ENCODE assay signal across 34 cellular contexts in the genomic region with DNA sequence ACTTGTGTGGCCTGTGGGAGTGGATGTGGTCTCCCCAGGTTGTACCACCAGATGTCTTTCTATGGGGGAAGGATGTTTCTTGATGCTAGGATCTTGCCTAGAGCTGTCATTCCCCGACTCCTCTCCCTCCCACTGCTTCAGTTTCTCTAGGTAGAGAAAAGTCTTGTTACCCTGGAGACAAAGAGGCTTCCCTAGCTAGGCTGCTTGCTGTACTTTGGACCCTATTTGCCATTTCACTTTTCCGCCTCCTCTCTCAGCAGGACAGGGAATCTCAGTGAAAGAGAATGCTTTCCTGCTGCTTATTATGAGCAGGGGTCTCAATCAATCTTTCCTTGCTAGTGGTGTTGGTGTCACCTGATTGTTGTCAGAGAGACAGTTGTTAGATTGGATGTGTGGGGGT.
DNase-seq lines count a peak whose midpoint lies in the region; ATAC-seq, FAIRE-seq and TF ChIP-seq lines count a peak whose summit lies in the region.
"Had no signal": no experiment of that assay in that cellular context is flagged by ENCODE, and none has a peak within 500 bp of the region (broad histone marks: within the 10 kb centered on the region; RNA-seq: fewer than 3 reads in every experiment).

No MANE protein-coding gene starts in this region.

- H3K4me1 Mint-ChIP-seq in H9 = peaks cover 40 to 47% of the 10 kb centered on the region in 2 experiments
- H3K4me1 Mint-ChIP-seq: memory B cell; naive B cell; stimulated activated memory B cell treated with anti-CD40 and anti-IgM and Interleukin-4, amounts not matched to agents 10 μg/mL and 1 μg/mL and 100 μg/mL, for 72 hours had no signal

- no peaks in the 10 kb centered on the region for H3K23me2 ChIP-seq in H9 (ENCODE audit: insufficient read length, low read depth, low read length, poor library complexity, severe bottlenecking)

- H2BK12ac ChIP-seq in H9 (ENCODE audit: insufficient read length, low read depth, low read length) = no peak overlapping the region

- FAIRE-seq in H54 (lab: Jason Lieb, UNC) = no peak
- FAIRE-seq: colon, G401.6, pancreas, TTC549 had no signal

- H3K9me3 ChIP-seq in H9 (ENCODE audit: control insufficient read depth, low read depth, low read length) = no peaks in the 10 kb centered on the region
- no peaks in the 10 kb centered on the region for H3K9me3 ChIP-seq in neuron (ENCODE audit: low read length)
- H3K9me3 ChIP-seq: pancreas, upper lobe of left lung had no signal

- no peaks in the 10 kb centered on the region for H3K36me3 ChIP-seq in neuron (ENCODE audit: insufficient read depth, low read length)
- H3K36me3 ChIP-seq: pancreas, SJSA1, upper lobe of left lung had no signal

- ATAC-seq in HG02588 (IDR thresholded peaks at IDR 0.05; ENCODE audit: unreplicated experiment) = no peak
- ATAC-seq: activated CD4-positive, CD25-positive, alpha-beta regulatory T cell treated with anti-CD3 and anti-CD28 coated beads, Interleukin-2, amount 50 U/mL, for 24 hours; activated CD8-positive, alpha-beta T cell treated with anti-CD3 and anti-CD28 coated beads for 36 hours; esophagus mucosa; right cardiac atrium; stimulated activated memory B cell treated with anti-CD40 and anti-IgM and Interleukin-4, amounts not matched to agents 10 μg/mL and 1 μg/mL and 100 μg/mL, for 72 hours had no signal

- no peak overlapping the region for H4K5ac ChIP-seq in H9 (ENCODE audit: insufficient read length, low read depth, low read length)

- no peak overlapping the region for H3K56ac ChIP-seq in H9 (ENCODE audit: insufficient read length, low read depth, low read length)

- no peak overlapping the region for H3K4me3 Mint-ChIP-seq in H9
- H3K4me3 Mint-ChIP-seq: activated CD8-positive, alpha-beta T cell treated with anti-CD3 and anti-CD28 coated beads for 36 hours; activated naive CD8-positive, alpha-beta T cell; memory B cell; naive B cell; stimulated activated memory B cell treated with anti-CD40 and anti-IgM and Interleukin-4, amounts not matched to agents 10 μg/mL and 1 μg/mL and 100 μg/mL, for 72 hours; T-helper 1 cell treated with Interleukin-12 subunit alpha and Interleukin-12 subunit beta and Interleukin-4 antibody, amounts not matched to agents 30 μg/mL and 1 μg/mL, for 36 hours had no signal

- no peaks in the 10 kb centered on the region for H3K27me3 Mint-ChIP-seq in H9 (ENCODE audit: low read depth)
- H3K27me3 Mint-ChIP-seq: activated CD8-positive, alpha-beta T cell treated with anti-CD3 and anti-CD28 coated beads for 36 hours; activated naive CD8-positive, alpha-beta T cell; memory B cell; naive B cell; stimulated activated memory B cell treated with anti-CD40 and anti-IgM and Interleukin-4, amounts not matched to agents 10 μg/mL and 1 μg/mL and 100 μg/mL, for 72 hours had no signal

- H2AFZ ChIP-seq in H9 (ENCODE audit: low read length) = no peak overlapping the region
- no peak overlapping the region for H2AFZ ChIP-seq in neuron (ENCODE audit: low read depth, low read length)

- H4K8ac ChIP-seq in H9 (replicated peaks; ENCODE audit: insufficient read length, low read depth, low read length) = no peak overlapping the region

- no peak overlapping the region for H3K14ac ChIP-seq in H9 (ENCODE audit: insufficient read depth, low read length)

- no peak overlapping the region for H2BK20ac ChIP-seq in H9 (ENCODE audit: low read depth, low read length, poor library complexity, severe bottlenecking)

- H2BK120ac ChIP-seq in H9 (ENCODE audit: low read depth, low read length, poor library complexity, severe bottlenecking) = no peak overlapping the region

- no peak overlapping the region for H2AK5ac ChIP-seq in H9 (ENCODE audit: insufficient read length, low read length)

- H3T11ph ChIP-seq in H9 (ENCODE audit: low read length) = no peak overlapping the region

- H3K9ac ChIP-seq in H9 (ENCODE audit: extremely low read depth, insufficient read length, low read length) = no peak overlapping the region

- whole genome bisulfite sequencing in H9 (ENCODE audit: extremely low coverage, insufficient read length, low lambda C conversion rate) = no CpG with 5 or more reads among the region's 2 CpGs

- no peak overlapping the region for H4K91ac ChIP-seq in H9 (ENCODE audit: insufficient read length, low read depth, low read length)

- H3K18ac ChIP-seq in H9 (ENCODE audit: insufficient read length, low read depth, low read length) = no peak overlapping the region

- peak overlapping the region; percentile 12 for H3K4me3 ChIP-seq in neuron (ENCODE audit: low read length)
- H3K4me3 ChIP-seq: pancreas, SJSA1, upper lobe of left lung had no signal

- peak overlapping the region; percentile 60 to 90 (median 61); a peak in 4 of 7 replicates for H3K27ac Mint-ChIP-seq in H9
- H3K27ac Mint-ChIP-seq: activated CD8-positive, alpha-beta T cell treated with anti-CD3 and anti-CD28 coated beads for 36 hours; activated naive CD8-positive, alpha-beta T cell; activated T-helper 2 cell treated with anti-CD3 and anti-CD28 coated beads, Interferon-gamma antibody, Interleukin-2, Interleukin-4, amounts not matched to agents 10 μg/mL and 5 μg/mL and 100 μg/mL, durations not matched to agents 14 hours and 24 hours and 36 hours; memory B cell; naive B cell; stimulated activated memory B cell treated with anti-CD40 and anti-IgM and Interleukin-4, amounts not matched to agents 10 μg/mL and 1 μg/mL and 100 μg/mL, for 72 hours; T-helper 1 cell treated with Interleukin-12 subunit alpha and Interleukin-12 subunit beta and Interleukin-4 antibody, amounts not matched to agents 30 μg/mL and 1 μg/mL, for 36 hours had no signal

- no peak overlapping the region for H3K4ac ChIP-seq in H9 (ENCODE audit: low read depth, low read length)

- H3K27me3 ChIP-seq in H9 (ENCODE audit: insufficient read depth, low read length) = no peaks in the 10 kb centered on the region
- H3K27me3 ChIP-seq in neuron (ENCODE audit: insufficient read depth, low read length) = no peaks in the 10 kb centered on the region
- H3K27me3 ChIP-seq: pancreas, SJSA1, upper lobe of left lung had no signal

- H3K4me1 ChIP-seq in H9 (ENCODE audit: insufficient read depth, low read length) (no peaks in the 10 kb centered on the region), neuron (ENCODE audit: insufficient read depth, low read length) (peaks cover 18% of the 10 kb centered on the region)
- H3K4me1 ChIP-seq: pancreas, SJSA1, upper lobe of left lung had no signal

- no peak overlapping the region for H2BK15ac ChIP-seq in H9 (ENCODE audit: low read depth, low read length)

- TF ChIP-seq CTCF in H9 (conservative IDR thresholded peaks at IDR 0.05) = no peak

- peaks cover 0 to 12% of the 10 kb centered on the region in 2 experiments; a peak in 2 of 5 replicates for H3K9me3 Mint-ChIP-seq in H9

- DNase-seq in H9 (no peak), NCI-H69 (lab: John Stamatoyannopoulos, UW) (peak; percentile 18), iPS-NIHi7 (ENCODE audit: extremely low spot score) (peak; percentile 12), GM03348 (ENCODE audit: low spot score) (no peak), COLO668 (lab: John Stamatoyannopoulos, UW; ENCODE audit: unreplicated experiment) (no peak), H54 (ENCODE audit: insufficient read length, low spot score) (no peak)
- DNase-seq: activated CD8-positive, alpha-beta T cell treated with anti-CD3 and anti-CD28 coated beads for 36 hours; aorta; foreskin fibroblast; Kasumi-1; naive B cell; NCI-H146; NCI-H2171 treated with DMSO at 0.1 percent for 48 hours; NCI-H526 treated with DMSO at 0.1 percent for 48 hours; pancreas; right cardiac atrium; RPMI8226; stimulated activated CD4-positive, alpha-beta T cell treated with anti-CD3 and anti-CD28 coated beads, Interleukin-12 subunit alpha, Interleukin-12 subunit beta, amount 100 ng/mL, for 4 hours; stimulated activated CD4-positive, alpha-beta T cell treated with anti-CD3 and anti-CD28 coated beads, Interleukin-4, amount 100 ng/mL, for 24 hours; substantia nigra; upper lobe of left lung had no signal

- H2BK5ac ChIP-seq in H9 (ENCODE audit: insufficient read length, low read length) = no peak overlapping the region

- H4K20me1 ChIP-seq in H9 (ENCODE audit: control insufficient read depth, insufficient read depth, insufficient read length) = no peaks in the 10 kb centered on the region

- H3K79me2 ChIP-seq in H9 (ENCODE audit: insufficient read depth, low read length) = no peaks in the 10 kb centered on the region

- TF ChIP-seq POLR2A in H54 (IDR thresholded peaks at IDR 0.05; ENCODE audit: low read depth, low read length) = no peak

- H3K36me3 Mint-ChIP-seq in H9 (ENCODE audit: insufficient read depth in 1 of 3, low read depth in 3 of 3) = peaks cover 0 to 18% (median 0%) of the 10 kb centered on the region in 3 experiments; a peak in 3 of 7 replicates
- H3K36me3 Mint-ChIP-seq: activated naive CD8-positive, alpha-beta T cell; memory B cell; naive B cell; stimulated activated memory B cell treated with anti-CD40 and anti-IgM and Interleukin-4, amounts not matched to agents 10 μg/mL and 1 μg/mL and 100 μg/mL, for 72 hours had no signal

- no peak overlapping the region for H3K27ac ChIP-seq in H9 (ENCODE audit: insufficient read length, low read depth, low read length)
- H3K27ac ChIP-seq: pancreas, SJSA1, upper lobe of left lung had no signal

- H3K4me2 ChIP-seq in H9 (ENCODE audit: insufficient read depth, insufficient read length, low read length) = no peak overlapping the region

- H3K79me1 ChIP-seq in H9 (ENCODE audit: insufficient read depth, low read depth, low read length, poor library complexity, severe bottlenecking) = no peaks in the 10 kb centered on the region

- no peak overlapping the region for H3K23ac ChIP-seq in H9 (ENCODE audit: insufficient read length, low read depth, low read length)

Comparison
In these comparisons a context has a peak if more than half of its experiments do, and no peak if none do; other contexts are left out.
1. DNase-seq: peak in NCI-H69 (single experiment) and iPS-NIHi7 (single experiment); none in H9 (single experiment), GM03348 (single experiment), COLO668 (single experiment) and H54 (single experiment).